ENCODE assay signal across 9 cellular contexts in the genomic region with DNA sequence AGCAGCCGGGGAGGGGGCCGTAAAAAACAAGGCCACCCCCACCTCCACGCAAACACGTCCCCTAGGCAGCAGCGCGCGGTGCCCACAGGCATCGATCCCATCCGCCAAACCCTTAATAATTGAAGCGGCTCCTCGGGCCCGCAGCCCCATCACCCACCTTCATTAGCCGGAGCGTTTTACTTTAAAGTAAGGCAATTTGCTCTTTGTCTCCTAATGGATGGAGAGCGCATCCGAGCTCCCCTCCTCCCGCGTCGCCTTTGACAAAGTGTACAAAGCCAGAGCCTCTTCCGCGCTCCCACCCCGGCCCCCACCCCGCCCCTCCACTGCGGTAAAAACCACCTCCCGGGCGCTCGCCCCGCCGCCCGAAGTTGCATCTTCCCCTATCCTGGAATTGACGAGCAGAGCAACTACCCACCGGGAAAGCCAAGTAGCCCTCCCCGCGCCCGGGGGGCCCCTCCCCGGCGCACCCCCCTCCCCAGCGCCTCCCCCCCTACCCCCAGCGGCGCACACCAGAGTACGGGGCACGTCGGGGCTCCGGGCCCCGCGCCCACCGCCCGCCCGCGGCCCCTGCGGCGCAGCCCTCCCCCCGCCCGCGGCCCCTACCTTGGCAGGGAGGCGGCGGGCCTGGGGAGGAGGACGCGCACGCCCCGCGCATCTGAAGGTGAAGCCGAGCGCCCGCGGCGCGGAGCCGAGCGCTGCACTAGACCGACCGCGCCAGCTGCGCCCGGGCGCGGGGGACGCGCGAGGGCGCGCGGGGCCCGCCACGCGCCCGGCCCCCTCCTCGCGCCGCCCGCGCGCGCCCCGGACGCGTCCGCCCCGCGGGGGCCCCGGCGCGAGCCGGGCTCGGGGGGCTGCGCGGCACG. TPM values are rescaled to one million over a fixed set of nuclear protein-coding genes. Genes with fewer than 3 reads are reported as not detected.
DNase-seq lines count a peak whose midpoint lies in the region; TF ChIP-seq lines count a peak whose summit lies in the region.
"Had no signal": no experiment of that assay in that cellular context is flagged by ENCODE, and none has a peak within 500 bp of the region (broad histone marks: within the 10 kb centered on the region; RNA-seq: fewer than 3 reads in every experiment).

A gene with protein sequence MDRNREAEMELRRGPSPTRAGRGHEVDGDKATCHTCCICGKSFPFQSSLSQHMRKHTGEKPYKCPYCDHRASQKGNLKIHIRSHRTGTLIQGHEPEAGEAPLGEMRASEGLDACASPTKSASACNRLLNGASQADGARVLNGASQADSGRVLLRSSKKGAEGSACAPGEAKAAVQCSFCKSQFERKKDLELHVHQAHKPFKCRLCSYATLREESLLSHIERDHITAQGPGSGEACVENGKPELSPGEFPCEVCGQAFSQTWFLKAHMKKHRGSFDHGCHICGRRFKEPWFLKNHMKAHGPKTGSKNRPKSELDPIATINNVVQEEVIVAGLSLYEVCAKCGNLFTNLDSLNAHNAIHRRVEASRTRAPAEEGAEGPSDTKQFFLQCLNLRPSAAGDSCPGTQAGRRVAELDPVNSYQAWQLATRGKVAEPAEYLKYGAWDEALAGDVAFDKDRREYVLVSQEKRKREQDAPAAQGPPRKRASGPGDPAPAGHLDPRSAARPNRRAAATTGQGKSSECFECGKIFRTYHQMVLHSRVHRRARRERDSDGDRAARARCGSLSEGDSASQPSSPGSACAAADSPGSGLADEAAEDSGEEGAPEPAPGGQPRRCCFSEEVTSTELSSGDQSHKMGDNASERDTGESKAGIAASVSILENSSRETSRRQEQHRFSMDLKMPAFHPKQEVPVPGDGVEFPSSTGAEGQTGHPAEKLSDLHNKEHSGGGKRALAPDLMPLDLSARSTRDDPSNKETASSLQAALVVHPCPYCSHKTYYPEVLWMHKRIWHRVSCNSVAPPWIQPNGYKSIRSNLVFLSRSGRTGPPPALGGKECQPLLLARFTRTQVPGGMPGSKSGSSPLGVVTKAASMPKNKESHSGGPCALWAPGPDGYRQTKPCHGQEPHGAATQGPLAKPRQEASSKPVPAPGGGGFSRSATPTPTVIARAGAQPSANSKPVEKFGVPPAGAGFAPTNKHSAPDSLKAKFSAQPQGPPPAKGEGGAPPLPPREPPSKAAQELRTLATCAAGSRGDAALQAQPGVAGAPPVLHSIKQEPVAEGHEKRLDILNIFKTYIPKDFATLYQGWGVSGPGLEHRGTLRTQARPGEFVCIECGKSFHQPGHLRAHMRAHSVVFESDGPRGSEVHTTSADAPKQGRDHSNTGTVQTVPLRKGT (minus strand): TSS at position 702 of the 863 bp plus-strand sequence. CDS start 52,188 bp downstream, outside the sequence.

- peak within 1 kb of the TSS; percentile 44 for H3K27ac Mint-ChIP-seq in activated CD4-positive, alpha-beta memory T cell treated with anti-CD3 and anti-CD28 coated beads, Interleukin-2, amount 10 ng/mL, durations not matched to agents 7 days and 5 days
- H3K27ac Mint-ChIP-seq in nephron = peak within 1 kb of the TSS; percentile 83 to 98 (median 97)

- H3K4me3 ChIP-seq in Karpas-422 (ENCODE audit: low read length) (peak within 1 kb of the TSS; percentile 88), fibroblast of the aortic adventitia (ENCODE audit: low read depth, low read length) (peak within 1 kb of the TSS; percentile 77)

- POLR2A ChIA-PET in activated CD4-positive, alpha-beta memory T cell treated with anti-CD3 and anti-CD28 coated beads, Interleukin-2, amount 10 ng/mL, durations not matched to agents 7 days and 5 days (lab: Charles Lee) = no interaction called here

- H3K4me2 ChIP-seq in Karpas-422 (ENCODE audit: low read depth, low read length, poor library complexity, severe bottlenecking) = peak within 1 kb of the TSS; percentile 96

- CTCF ChIA-PET in activated CD4-positive, alpha-beta memory T cell treated with anti-CD3 and anti-CD28 coated beads, Interleukin-2, amount 10 ng/mL, durations not matched to agents 7 days and 5 days (lab: Charles Lee) = interaction anchor here (2.2 kb wide), 1 partner anchor 215 kb away, joined by 5 read pairs; no protein-coding TSS in a partner anchor

- no peaks in the 10 kb centered on the region for H3K9me3 ChIP-seq in Karpas-422 (ENCODE audit: low read length)

- H3K9ac ChIP-seq in Karpas-422 (ENCODE audit: low read length) = peak within 1 kb of the TSS; percentile 87

- H4K20me1 ChIP-seq in Karpas-422 (ENCODE audit: insufficient read depth, low read depth, low read length) = peaks cover 12% of the 10 kb centered on the region; the same call in 1 of the 2 replicates

- peaks cover 68% of the 10 kb centered on the region for H3K27me3 Mint-ChIP-seq in activated CD4-positive, alpha-beta memory T cell treated with anti-CD3 and anti-CD28 coated beads, Interleukin-2, amount 10 ng/mL, durations not matched to agents 7 days and 5 days
- no peaks in the 10 kb centered on the region for H3K27me3 Mint-ChIP-seq in nephron (ENCODE audit: low read depth)

- peak within 1 kb of the TSS; percentile 96 for H3K27ac ChIP-seq in Karpas-422 (ENCODE audit: low read length)
- H3K27ac ChIP-seq: 22Rv1 had no signal

- no peaks in the 10 kb centered on the region for H3K36me3 ChIP-seq in Karpas-422 (ENCODE audit: insufficient read depth, low read length)

- H2AFZ ChIP-seq in Karpas-422 (ENCODE audit: low read length) = peak within 1 kb of the TSS; percentile 27; the same call in 1 of the 2 replicates

- H3K4me3 Mint-ChIP-seq in activated CD4-positive, alpha-beta memory T cell treated with anti-CD3 and anti-CD28 coated beads, Interleukin-2, amount 10 ng/mL, durations not matched to agents 7 days and 5 days = peak within 1 kb of the TSS; percentile 85
- peak within 1 kb of the TSS; percentile 95 to 98 (median 95) for H3K4me3 Mint-ChIP-seq in nephron

- H3K79me2 ChIP-seq in Karpas-422 (ENCODE audit: low read length) = peaks cover 29% of the 10 kb centered on the region

- peaks cover 7% of the 10 kb centered on the region for H3K36me3 Mint-ChIP-seq in activated CD4-positive, alpha-beta memory T cell treated with anti-CD3 and anti-CD28 coated beads, Interleukin-2, amount 10 ng/mL, durations not matched to agents 7 days and 5 days (ENCODE audit: low read depth)
- H3K36me3 Mint-ChIP-seq in nephron (ENCODE audit: low read depth) = no peaks in the 10 kb centered on the region

- H3K27me3 ChIP-seq in Karpas-422 (ENCODE audit: low read length) = no peaks in the 10 kb centered on the region

- no peaks in the 10 kb centered on the region for H3K9me2 ChIP-seq in Karpas-422 (replicated peaks; ENCODE audit: insufficient read depth, low read length)

- no peak for TF ChIP-seq CTCF in fibroblast of the aortic adventitia (IDR thresholded peaks at IDR 0.05; ENCODE audit: insufficient read depth, low read length)
- no peak for TF ChIP-seq CTCF in nephron (IDR thresholded peaks at IDR 0.05; ENCODE audit: unreplicated experiment in 3 of 3)

- H3K9me3 Mint-ChIP-seq in activated CD4-positive, alpha-beta memory T cell treated with anti-CD3 and anti-CD28 coated beads, Interleukin-2, amount 10 ng/mL, durations not matched to agents 7 days and 5 days = no peaks in the 10 kb centered on the region
- H3K9me3 Mint-ChIP-seq in nephron = no peaks in the 10 kb centered on the region

- peaks cover 34% of the 10 kb centered on the region for H3K4me1 Mint-ChIP-seq in activated CD4-positive, alpha-beta memory T cell treated with anti-CD3 and anti-CD28 coated beads, Interleukin-2, amount 10 ng/mL, durations not matched to agents 7 days and 5 days
- H3K4me1 Mint-ChIP-seq in nephron = peaks cover 20% of the 10 kb centered on the region

- H3K4me1 ChIP-seq in Karpas-422 (ENCODE audit: low read length) = peaks cover 60% of the 10 kb centered on the region

- DNase-seq in DMS 273 (lab: John Stamatoyannopoulos, UW; ENCODE audit: unreplicated experiment) (peak; percentile 71), DMS 273 treated with DMSO at 0.1 percent for 48 hours (lab: John Stamatoyannopoulos, UW) (no peak), Karpas-422 (peak; percentile 89), fibroblast of the aortic adventitia (ENCODE audit: low read depth) (peak; percentile 23), NCI-H187 treated with DMSO at 0.1 percent for 48 hours (lab: John Stamatoyannopoulos, UW) (no peak)
- DNase-seq in activated CD4-positive, alpha-beta memory T cell treated with anti-CD3 and anti-CD28 coated beads, Interleukin-2, amount 10 ng/mL, durations not matched to agents 7 days and 5 days = no peak
- DNase-seq in activated CD4-positive, CD25-positive, alpha-beta regulatory T cell treated with anti-CD3 and anti-CD28 coated beads, Interleukin-2, amount 50 U/mL, for 72 hours = no peak

RNA-seq across cellular contexts. Expression of the gene that starts here (rescaled TPM):
- total RNA-seq in Karpas-422 (2014; rRNA removed; shearing (Covaris generic); ENCODE audit: low replicate concordance) = 41.0 and 53.3 TPM in 2 replicates
- total RNA-seq in activated CD4-positive, alpha-beta memory T cell treated with anti-CD3 and anti-CD28 coated beads, Interleukin-2, amount 10 ng/mL, durations not matched to agents 7 days and 5 days = 1 to 10 TPM; 3.9 to 5.0 TPM
- 10.8 and 21.9 TPM in 2 replicates for total RNA-seq in fibroblast of the aortic adventitia (ENCODE audit: low replicate concordance)

Comparison
In these comparisons a context has a peak if more than half of its experiments do, and no peak if none do; other contexts are left out.
1. DNase-seq: peak in DMS 273 (single experiment), Karpas-422 (single experiment) and fibroblast of the aortic adventitia (single experiment); none in DMS 273 treated with DMSO at 0.1 percent for 48 hours (single experiment), activated CD4-positive, alpha-beta memory T cell treated with anti-CD3 and anti-CD28 coated beads, Interleukin-2, amount 10 ng/mL, durations not matched to agents 7 days and 5 days (single experiment), NCI-H187 treated with DMSO at 0.1 percent for 48 hours (single experiment) and activated CD4-positive, CD25-positive, alpha-beta regulatory T cell treated with anti-CD3 and anti-CD28 coated beads, Interleukin-2, amount 50 U/mL, for 72 hours (single experiment).